21 cellular contexts compared by ENCODE assay signal in genomic region chr15:30979457-30979856, GRCh38. TPM values are rescaled to one million over a fixed set of nuclear protein-coding genes. Genes with fewer than 3 reads are reported as not detected.
A peak's percentile ranks its signal among the peaks of the same experiment; 100 is the strongest.
DNase-seq lines count a peak whose midpoint lies in the region; ATAC-seq, FAIRE-seq and TF ChIP-seq lines count a peak whose summit lies in the region.
"Had no signal": no experiment of that assay in that cellular context is flagged by ENCODE, and none has a peak within 500 bp of the region (broad histone marks: within the 10 kb centered on the region; RNA-seq: fewer than 3 reads in every experiment).

No MANE protein-coding gene starts in this region.

- peaks cover 37% of the 10 kb centered on the region for H3K36me3 Mint-ChIP-seq in activated naive CD8-positive, alpha-beta T cell treated with anti-CD3 and anti-CD28 coated beads, Interleukin-2, amount 10 ng/mL, durations not matched to agents 7 days and 5 days
- H3K36me3 Mint-ChIP-seq in activated naive CD8-positive, alpha-beta T cell treated with anti-CD3 and anti-CD28 coated beads for 36 hours = peaks cover 27% of the 10 kb centered on the region
- peaks cover 33 to 36% of the 10 kb centered on the region in 2 donors for H3K36me3 Mint-ChIP-seq in stimulated activated naive B cell treated with anti-CD40 and anti-IgM and Interleukin-4, amounts not matched to agents 10 μg/mL and 1 μg/mL and 100 μg/mL, for 72 hours

- H2BK15ac ChIP-seq in H1 (ENCODE audit: low read length) = no peak overlapping the region

- H3K4me3 ChIP-seq in H1 (ENCODE audit: extremely low read depth in 1 of 4, insufficient read depth in 2 of 4, low read depth in 3 of 4, low read length in 4 of 4) (no peak overlapping the region), suprapubic skin (no peak overlapping the region)
- H3K4me3 ChIP-seq: ascending aorta, GM23248, heart right ventricle, tibial artery had no signal

- WGBS in H1 (ENCODE audit: extremely low coverage in 1 of 2, insufficient coverage in 1 of 2, insufficient read length in 1 of 2, insufficient replicate concordance in 2 of 2, low coverage in 1 of 2, low lambda C conversion rate in 2 of 2, missing lambda C conversion rate in 1 of 2), 2 experiments = 94% methylated on average over 5 of the region's 5 CpGs; no CpG with 5 or more reads in 1 of the 2 experiments
- WGBS in suprapubic skin = 89% methylated on average over 5 of the region's 5 CpGs

- peaks cover 23% of the 10 kb centered on the region for H3K4me1 Mint-ChIP-seq in activated naive CD8-positive, alpha-beta T cell treated with anti-CD3 and anti-CD28 coated beads, Interleukin-2, amount 10 ng/mL, durations not matched to agents 7 days and 5 days
- H3K4me1 Mint-ChIP-seq in activated naive CD8-positive, alpha-beta T cell treated with anti-CD3 and anti-CD28 coated beads for 36 hours = peaks cover 36% of the 10 kb centered on the region
- peaks cover 40 to 64% of the 10 kb centered on the region in 2 donors for H3K4me1 Mint-ChIP-seq in stimulated activated naive B cell treated with anti-CD40 and anti-IgM and Interleukin-4, amounts not matched to agents 10 μg/mL and 1 μg/mL and 100 μg/mL, for 72 hours

- H2BK120ac ChIP-seq in H1 (replicated peaks; ENCODE audit: low read depth, low read length) = no peak overlapping the region

- ATAC-seq in activated naive CD8-positive, alpha-beta T cell treated with anti-CD3 and anti-CD28 coated beads, Interleukin-2, amount 10 ng/mL, durations not matched to agents 7 days and 5 days (ENCODE audit: low read depth) = no peak
- peak; percentile 71 to 80 for ATAC-seq in stimulated activated naive B cell treated with anti-CD40 and anti-IgM and Interleukin-4, amounts not matched to agents 10 μg/mL and 1 μg/mL and 100 μg/mL, for 72 hours (replicated peaks)
- ATAC-seq: effector memory CD8-positive, alpha-beta T cell had no signal

- H3K18ac ChIP-seq in H1 (ENCODE audit: extremely low read depth, low read length) = no peak overlapping the region

- H3K4me2 ChIP-seq in H1 (ENCODE audit: insufficient read depth in 1 of 2, low read depth in 2 of 2, low read length in 2 of 2) = no peak overlapping the region

- H3K36me3 ChIP-seq in H1 (ENCODE audit: control insufficient read depth in 2 of 4, insufficient read depth in 4 of 4, low read length in 3 of 4) (no peaks in the 10 kb centered on the region; a peak in 1 of 8 replicates), suprapubic skin (peaks cover 22% of the 10 kb centered on the region)

- H3K9me3 Mint-ChIP-seq in activated naive CD8-positive, alpha-beta T cell treated with anti-CD3 and anti-CD28 coated beads, Interleukin-2, amount 10 ng/mL, durations not matched to agents 7 days and 5 days = peaks cover 4% of the 10 kb centered on the region
- H3K9me3 Mint-ChIP-seq in activated naive CD8-positive, alpha-beta T cell treated with anti-CD3 and anti-CD28 coated beads for 36 hours = no peaks in the 10 kb centered on the region
- H3K9me3 Mint-ChIP-seq in stimulated activated naive B cell treated with anti-CD40 and anti-IgM and Interleukin-4, amounts not matched to agents 10 μg/mL and 1 μg/mL and 100 μg/mL, for 72 hours = peaks cover 2 to 5% of the 10 kb centered on the region in 2 donors
- H3K9me3 Mint-ChIP-seq: effector memory CD8-positive, alpha-beta T cell had no signal

- H3K23me2 ChIP-seq in H1 (ENCODE audit: low read depth, low read length) = no peaks in the 10 kb centered on the region

- H4K20me1 ChIP-seq in H1 (replicated peaks in 1 of 2; ENCODE audit: control insufficient read depth in 1 of 2, insufficient read depth in 2 of 2, low read length in 2 of 2) = peaks cover 0 to 2% of the 10 kb centered on the region in 2 experiments

- no peak for TF ChIP-seq RAD21 in H1 (IDR thresholded peaks at IDR 0.05 in 1 of 2, conservative IDR thresholded peaks at IDR 0.05 in 1 of 2; ENCODE audit: low read depth in 2 of 2, low read length in 2 of 2)

- peaks cover 0 to 12% of the 10 kb centered on the region in 2 experiments; a peak in 1 of 4 replicates for H3K79me2 ChIP-seq in H1 (ENCODE audit: control insufficient read depth in 1 of 2, insufficient read depth in 2 of 2, low read length in 2 of 2)

- no peak overlapping the region for H3K27ac ChIP-seq in H1 (ENCODE audit: low read depth, low read length)
- no peak overlapping the region for H3K27ac ChIP-seq in suprapubic skin
- H3K27ac ChIP-seq: ascending aorta, GM23248, tibial artery had no signal

- POLR2A ChIA-PET in activated naive CD8-positive, alpha-beta T cell treated with anti-CD3 and anti-CD28 coated beads, Interleukin-2, amount 10 ng/mL, durations not matched to agents 7 days and 5 days (lab: Charles Lee) = no interaction called here
- POLR2A ChIA-PET in H1 (lab: Charles Lee; ENCODE audit: partially characterized antibody) = no interaction called here

- TF ChIP-seq CTCF in H1 (IDR thresholded peaks at IDR 0.05; ENCODE audit: control extremely low read depth in 1 of 3, insufficient read depth in 1 of 3, low read depth in 1 of 3, low read length in 3 of 3) (no peak), suprapubic skin (IDR thresholded peaks at IDR 0.05) (no peak)

- H3K79me1 ChIP-seq in H1 (ENCODE audit: low read depth, low read length) = no peaks in the 10 kb centered on the region; the same call in 1 of the 2 replicates

- no peak overlapping the region for H3K56ac ChIP-seq in H1 (replicated peaks; ENCODE audit: insufficient read length, low read depth, low read length)

- no peak overlapping the region for H2BK12ac ChIP-seq in H1 (ENCODE audit: low read depth, low read length)

- H2AK5ac ChIP-seq in H1 (ENCODE audit: low read depth, low read length) = no peak overlapping the region

- peak overlapping the region; percentile 33 for H3K4me3 Mint-ChIP-seq in activated naive CD8-positive, alpha-beta T cell treated with anti-CD3 and anti-CD28 coated beads, Interleukin-2, amount 10 ng/mL, durations not matched to agents 7 days and 5 days
- no peak overlapping the region for H3K4me3 Mint-ChIP-seq in activated naive CD8-positive, alpha-beta T cell treated with anti-CD3 and anti-CD28 coated beads for 36 hours
- H3K4me3 Mint-ChIP-seq in stimulated activated naive B cell treated with anti-CD40 and anti-IgM and Interleukin-4, amounts not matched to agents 10 μg/mL and 1 μg/mL and 100 μg/mL, for 72 hours = peak overlapping the region in 1 of 2 donors; percentile 14

- CTCF ChIA-PET in H1 (lab: Charles Lee; ENCODE audit: partially characterized antibody) = interaction anchor here (0.6 to 1.5 kb wide), 4 partner anchors 9 to 150 kb away, joined by 3 to 5 read pairs (median 4); no protein-coding TSS in a partner anchor

- no peak overlapping the region for H3K9ac ChIP-seq in H1 (replicated peaks in 1 of 4; ENCODE audit: extremely low read depth in 1 of 4, low read depth in 3 of 4, low read length in 3 of 4)
- H3K9ac ChIP-seq: GM23248 had no signal

- no peak for FAIRE-seq in H1 (lab: Jason Lieb, UNC)
- FAIRE-seq: islet of Langerhans had no signal

- H3K14ac ChIP-seq in H1 (ENCODE audit: insufficient read length) = no peak overlapping the region

- no peak overlapping the region for H2BK20ac ChIP-seq in H1 (ENCODE audit: low read length)

- H4K5ac ChIP-seq in H1 (ENCODE audit: insufficient read length, low read depth, low read length) = no peak overlapping the region

- no peaks in the 10 kb centered on the region for H3K9me3 ChIP-seq in H1 (ENCODE audit: insufficient read depth in 2 of 2, low read depth in 1 of 2, low read length in 1 of 2)
- no peaks in the 10 kb centered on the region for H3K9me3 ChIP-seq in suprapubic skin
- H3K9me3 ChIP-seq: ascending aorta, heart right ventricle, tibial artery had no signal

- H3K27me3 ChIP-seq in H1 (replicated peaks in 1 of 4; ENCODE audit: control insufficient read depth in 3 of 4, extremely low read depth in 1 of 4, insufficient read depth in 3 of 4, low read length in 3 of 4) (no peaks in the 10 kb centered on the region; a peak in 1 of 7 replicates), suprapubic skin (no peaks in the 10 kb centered on the region)
- H3K27me3 ChIP-seq: ascending aorta, heart right ventricle, tibial artery had no signal

- H3K27ac Mint-ChIP-seq in activated naive CD8-positive, alpha-beta T cell treated with anti-CD3 and anti-CD28 coated beads, Interleukin-2, amount 10 ng/mL, durations not matched to agents 7 days and 5 days = no peak overlapping the region
- no peak overlapping the region for H3K27ac Mint-ChIP-seq in activated naive CD8-positive, alpha-beta T cell treated with anti-CD3 and anti-CD28 coated beads for 36 hours
- H3K27ac Mint-ChIP-seq in stimulated activated naive B cell treated with anti-CD40 and anti-IgM and Interleukin-4, amounts not matched to agents 10 μg/mL and 1 μg/mL and 100 μg/mL, for 72 hours = peak overlapping the region; percentile 86

- H2AFZ ChIP-seq in H1 (ENCODE audit: low read length) = no peak overlapping the region
- H2AFZ ChIP-seq: GM23248 had no signal

- H4K91ac ChIP-seq in H1 (replicated peaks; ENCODE audit: insufficient read length, low read length) = no peak overlapping the region

- no peaks in the 10 kb centered on the region for H3K27me3 Mint-ChIP-seq in activated naive CD8-positive, alpha-beta T cell treated with anti-CD3 and anti-CD28 coated beads, Interleukin-2, amount 10 ng/mL, durations not matched to agents 7 days and 5 days
- no peaks in the 10 kb centered on the region for H3K27me3 Mint-ChIP-seq in activated naive CD8-positive, alpha-beta T cell treated with anti-CD3 and anti-CD28 coated beads for 36 hours
- no peaks in the 10 kb centered on the region for H3K27me3 Mint-ChIP-seq in stimulated activated naive B cell treated with anti-CD40 and anti-IgM and Interleukin-4, amounts not matched to agents 10 μg/mL and 1 μg/mL and 100 μg/mL, for 72 hours
- H3K27me3 Mint-ChIP-seq: effector memory CD8-positive, alpha-beta T cell had no signal

- no peak overlapping the region for H3K4ac ChIP-seq in H1 (replicated peaks; ENCODE audit: insufficient read length, low read depth, low read length)

- peak overlapping the region; percentile 42; the same call in 1 of the 2 replicates for H4K8ac ChIP-seq in H1 (ENCODE audit: extremely low read depth, insufficient read depth, low read length)

- TF ChIP-seq EP300 in H1 (IDR thresholded peaks at IDR 0.05; ENCODE audit: borderline replicate concordance in 1 of 2, low read depth in 2 of 2, low read length in 2 of 2) = no peak
- TF ChIP-seq EP300 in suprapubic skin (IDR thresholded peaks at IDR 0.05) = no peak

- H3K23ac ChIP-seq in H1 (ENCODE audit: insufficient read length) = no peak overlapping the region

- H3K4me1 ChIP-seq in H1 (replicated peaks in 1 of 4; ENCODE audit: control insufficient read depth in 3 of 4, insufficient read depth in 4 of 4, low read length in 3 of 4) (no peaks in the 10 kb centered on the region), suprapubic skin (peaks cover 24% of the 10 kb centered on the region)

- no peak overlapping the region for H2BK5ac ChIP-seq in H1 (ENCODE audit: low read depth, low read length)

- no peak for DNase-seq in activated naive CD8-positive, alpha-beta T cell treated with anti-CD3 and anti-CD28 coated beads, Interleukin-2, amount 10 ng/mL, durations not matched to agents 7 days and 5 days
- no peak for DNase-seq in activated naive CD8-positive, alpha-beta T cell treated with anti-CD3 and anti-CD28 coated beads for 36 hours
- DNase-seq in MV-4-11 (lab: John Stamatoyannopoulos, UW) = peak; percentile 81
- DNase-seq in H1 (ENCODE audit: low read depth in 1 of 2, low spot score in 2 of 2) = no peak
- DNase-seq in stimulated activated naive B cell treated with anti-CD40 and anti-IgM and Interleukin-4, amounts not matched to agents 10 μg/mL and 1 μg/mL and 100 μg/mL, for 72 hours = no peak
- DNase-seq in DMS79 treated with DMSO at 0.1 percent for 48 hours (lab: John Stamatoyannopoulos, UW) = no peak
- DNase-seq in suprapubic skin (ENCODE audit: low spot score in 2 of 2) = no peak
- DNase-seq in NCI-H2081 treated with DMSO at 0.1 percent for 48 hours (lab: John Stamatoyannopoulos, UW) = no peak
- DNase-seq: activated CD4-positive, alpha-beta T cell treated with anti-CD3 and anti-CD28 coated beads for 48 hours; activated CD8-positive, alpha-beta memory T cell treated with anti-CD3 and anti-CD28 coated beads, Interleukin-2, amount 50 U/mL, for 48 hours; DND-41; effector memory CD8-positive, alpha-beta T cell; GM23248; heart right ventricle; NCI-H1930; SHP77; stimulated activated CD4-positive, alpha-beta T cell treated with anti-CD3 and anti-CD28 coated beads, Interleukin-12 subunit alpha, Interleukin-12 subunit beta, amount 100 ng/mL, for 4 hours; T-helper 9 cell; tibial artery had no signal

- TF ChIP-seq POLR2A in H1 (IDR thresholded peaks at IDR 0.05; ENCODE audit: control extremely low read depth in 1 of 2, low read depth in 2 of 2, low read length in 2 of 2) (no peak), suprapubic skin (IDR thresholded peaks at IDR 0.05) (no peak)

RNA-seq across cellular contexts. Expression of gene MTMR10, which starts 12.0 kb away (rescaled TPM):
- 10 to 100 TPM; 29.3 to 32.2 TPM for total RNA-seq in activated naive CD8-positive, alpha-beta T cell treated with anti-CD3 and anti-CD28 coated beads, Interleukin-2, amount 10 ng/mL, durations not matched to agents 7 days and 5 days
- total RNA-seq in activated naive CD8-positive, alpha-beta T cell treated with anti-CD3 and anti-CD28 coated beads for 36 hours = 10 to 100 TPM; 13.6 to 15.6 TPM
- 13.1 and 13.7 TPM in 2 replicates for total RNA-seq in H1 (2021; fragmentation: NEBNext Ultra II Directional; extraction: Animal tissue kit (Norgen Biotek cat#: 25700))
- 3.7 and 3.8 TPM in 2 replicates for polyA plus RNA-seq in H1 (2011; rRNA removed)
- polyA plus RNA-seq in H1 (2011; cell fraction: cytosol; rRNA removed) = 5.7 TPM
- 6.2 TPM for polyA plus RNA-seq in H1 (2011; cell fraction: nucleus; rRNA removed)
- 6.5 to 9.4 TPM (median 7.7 TPM) in 4 replicates for polyA plus RNA-seq in H1 (2012, experiment 1 of 2)
- 0.83 TPM for polyA plus RNA-seq in H1 (2012, experiment 2 of 2)
- 7.4 TPM for polyA plus RNA-seq in H1 (2013, experiment 1 of 2)
- polyA plus RNA-seq in H1 (2013, experiment 2 of 2) = 6.8 TPM
- 10.3 and 14.0 TPM in 2 replicates for polyA minus RNA-seq in H1 (2011; rRNA and poly(A)+ RNA removed)
- polyA minus RNA-seq in H1 (2011; cell fraction: cytosol; rRNA and poly(A)+ RNA removed) = 8.7 TPM
- polyA minus RNA-seq in H1 (2011; cell fraction: nucleus; rRNA and poly(A)+ RNA removed) = 23.1 TPM
- 10 to 100 TPM; 24.9 to 46.7 (median 27.1) TPM for total RNA-seq in suprapubic skin
